Comparison of ENCODE assay signal across 1 cellular context in the genomic region with DNA sequence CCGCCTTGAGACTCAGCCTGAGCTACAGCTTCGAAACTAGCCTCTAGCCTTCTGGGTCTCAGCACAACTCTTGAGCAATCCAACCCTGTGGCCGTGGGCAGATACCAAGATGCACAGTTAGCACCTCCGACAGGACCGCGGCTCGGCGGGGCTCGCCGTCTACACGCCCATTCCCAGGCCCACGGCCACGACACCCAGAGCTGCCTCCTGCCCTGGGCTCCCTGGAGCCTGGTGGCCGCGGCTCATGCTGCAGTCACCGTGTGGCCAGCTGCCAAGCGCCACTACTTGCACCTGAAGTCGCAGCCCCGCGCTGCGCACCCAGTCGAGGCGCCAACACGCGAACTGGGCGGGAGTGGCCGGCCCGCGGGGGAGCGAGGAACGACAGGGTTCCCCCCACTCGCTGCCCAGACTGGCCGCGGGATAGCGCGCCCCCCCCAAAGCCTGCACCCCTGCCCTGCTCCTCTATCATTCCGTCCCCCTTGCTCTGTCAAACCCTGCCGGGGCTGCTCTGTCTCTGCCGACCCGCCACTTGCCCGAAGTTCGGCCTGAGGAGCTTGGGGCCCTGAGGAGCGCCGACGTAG.
A peak's percentile ranks its signal among the peaks of the same experiment; 100 is the strongest.
TF ChIP-seq lines count a peak whose summit lies in the region.

No MANE protein-coding gene starts in this region.

TF ChIP-seq in H1, 55 proteins besides CTCF, POLR2A, EP300 and RAD21:
- TF ChIP-seq CEBPB (IDR thresholded peaks at IDR 0.05; ENCODE audit: low read depth, low read length) = peak; percentile 55; the same call in 1 of the 2 replicates
- TF ChIP-seq, protein P1, sequence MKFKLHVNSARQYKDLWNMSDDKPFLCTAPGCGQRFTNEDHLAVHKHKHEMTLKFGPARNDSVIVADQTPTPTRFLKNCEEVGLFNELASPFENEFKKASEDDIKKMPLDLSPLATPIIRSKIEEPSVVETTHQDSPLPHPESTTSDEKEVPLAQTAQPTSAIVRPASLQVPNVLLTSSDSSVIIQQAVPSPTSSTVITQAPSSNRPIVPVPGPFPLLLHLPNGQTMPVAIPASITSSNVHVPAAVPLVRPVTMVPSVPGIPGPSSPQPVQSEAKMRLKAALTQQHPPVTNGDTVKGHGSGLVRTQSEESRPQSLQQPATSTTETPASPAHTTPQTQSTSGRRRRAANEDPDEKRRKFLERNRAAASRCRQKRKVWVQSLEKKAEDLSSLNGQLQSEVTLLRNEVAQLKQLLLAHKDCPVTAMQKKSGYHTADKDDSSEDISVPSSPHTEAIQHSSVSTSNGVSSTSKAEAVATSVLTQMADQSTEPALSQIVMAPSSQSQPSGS (IDR thresholded peaks at IDR 0.05; ENCODE audit: low read length) = no peak
TF ChIP-seq in H1: peak in this region for 1.
